ENCODE assay signal across 8 cellular contexts in the genomic region with DNA sequence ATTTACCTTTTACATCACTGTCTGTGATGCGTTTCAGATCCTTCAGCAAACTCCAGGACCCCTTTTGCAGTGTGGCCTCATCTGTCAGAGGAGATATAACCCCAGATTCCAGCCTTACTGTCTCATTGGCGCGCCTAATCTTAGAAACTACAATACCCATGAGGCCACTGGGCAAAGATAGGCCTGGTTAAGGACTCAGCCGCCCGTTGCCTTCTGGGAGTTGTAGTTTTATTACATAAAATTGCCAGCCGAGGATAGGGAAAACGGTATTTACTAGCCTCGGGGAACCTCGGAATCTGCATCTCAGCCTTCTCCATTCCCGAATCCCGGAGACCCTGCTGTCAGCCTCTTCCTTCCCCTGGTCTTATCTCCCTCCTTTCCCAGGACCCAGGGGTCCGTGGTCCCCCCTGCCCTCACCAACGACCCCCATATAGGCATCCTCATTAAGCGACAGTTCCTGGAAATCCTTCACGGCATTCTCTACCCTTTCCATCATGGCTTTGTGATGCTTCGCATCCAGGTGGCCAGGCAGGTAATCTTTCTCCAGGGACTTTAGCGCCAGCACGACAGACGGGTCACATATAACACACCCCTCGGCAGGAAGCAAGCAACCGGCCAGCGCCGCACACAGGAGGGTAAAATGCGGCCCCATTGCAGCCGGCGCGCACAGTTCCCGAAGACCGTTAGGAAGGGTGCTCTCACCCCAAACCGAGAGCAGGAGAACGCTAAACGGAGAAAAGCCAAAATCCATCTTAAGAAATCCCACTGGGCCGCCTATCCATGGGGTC. TPM values are rescaled to one million over a fixed set of nuclear protein-coding genes. Genes with fewer than 3 reads are reported as not detected.
DNase-seq lines count a peak whose midpoint lies in the region; ATAC-seq, FAIRE-seq and TF ChIP-seq lines count a peak whose summit lies in the region.

No MANE protein-coding gene starts in this region.

- H3K9ac ChIP-seq in DND-41 (ENCODE audit: low read depth, low read length) (peak overlapping the region; percentile 33), GM12878 (ENCODE audit: control insufficient read depth, insufficient read depth, low read length) (no peak overlapping the region)

- POLR2A ChIA-PET in GM12878 (lab: Charles Lee): no interaction called here

- FAIRE-seq in GM12878 (lab: Jason Lieb, UNC): peak; percentile 31

- no peak for TF ChIP-seq RAD21 in GM12878 (IDR thresholded peaks at IDR 0.05; ENCODE audit: insufficient read depth, low read depth, low read length)

- in situ Hi-C loops in GM12878 (cut with MboI): no loop called here

- peak; percentile 91 for ATAC-seq in DND-41 (ENCODE audit: insufficient read depth, low read depth)
- peak; percentile 83 for ATAC-seq in GM12878
- peak; percentile 72 to 78 for ATAC-seq in stimulated activated naive B cell treated with anti-CD40 and anti-IgM and Interleukin-4, amounts not matched to agents 10 μg/mL and 1 μg/mL and 100 μg/mL, for 72 hours (replicated peaks)
- ATAC-seq in GM21390 (IDR thresholded peaks at IDR 0.05; ENCODE audit: unreplicated experiment): no peak
- no peak for ATAC-seq in HG03432 (IDR thresholded peaks at IDR 0.05; ENCODE audit: unreplicated experiment)

- H3K36me3 Mint-ChIP-seq in stimulated activated naive B cell treated with anti-CD40 and anti-IgM and Interleukin-4, amounts not matched to agents 10 μg/mL and 1 μg/mL and 100 μg/mL, for 72 hours: peaks cover 4 to 5% of the 10 kb centered on the region in 2 donors

- SMC1A ChIA-PET in GM12878 (lab: Charles Lee; ENCODE audit: uncharacterized antibody, unreplicated experiment): interaction anchor here (0.7 to 1.4 kb wide), 2 partner anchors 22 to 25 kb away, joined by 3 to 4 read pairs; no protein-coding TSS in a partner anchor

- no peak overlapping the region for H3K27ac Mint-ChIP-seq in stimulated activated naive B cell treated with anti-CD40 and anti-IgM and Interleukin-4, amounts not matched to agents 10 μg/mL and 1 μg/mL and 100 μg/mL, for 72 hours

- no peak overlapping the region for H3K4me3 Mint-ChIP-seq in stimulated activated naive B cell treated with anti-CD40 and anti-IgM and Interleukin-4, amounts not matched to agents 10 μg/mL and 1 μg/mL and 100 μg/mL, for 72 hours

- H2AFZ ChIP-seq in DND-41 (ENCODE audit: low read depth, low read length) (peak overlapping the region; percentile 84), GM12878 (ENCODE audit: control insufficient read depth, low read depth, low read length) (no peak overlapping the region)

- H3K27me3 Mint-ChIP-seq in stimulated activated naive B cell treated with anti-CD40 and anti-IgM and Interleukin-4, amounts not matched to agents 10 μg/mL and 1 μg/mL and 100 μg/mL, for 72 hours: peaks cover 40 to 51% of the 10 kb centered on the region in 2 donors

- H3K9me3 Mint-ChIP-seq in stimulated activated naive B cell treated with anti-CD40 and anti-IgM and Interleukin-4, amounts not matched to agents 10 μg/mL and 1 μg/mL and 100 μg/mL, for 72 hours: peaks cover 4 to 5% of the 10 kb centered on the region in 2 donors

- no peak for TF ChIP-seq EP300 in GM12878 (IDR thresholded peaks at IDR 0.05; ENCODE audit: borderline replicate concordance in 1 of 2, control insufficient read depth in 1 of 2, low read depth in 2 of 2, low read length in 2 of 2)

- H3K9me3 ChIP-seq in DND-41 (ENCODE audit: insufficient read depth, low read length, severe bottlenecking) (no peaks in the 10 kb centered on the region), GM12878 (replicated peaks; ENCODE audit: control insufficient read depth, insufficient read depth, low read length) (peaks cover 2% of the 10 kb centered on the region; the same call in 1 of the 3 replicates)

- H4K20me1 ChIP-seq in DND-41 (ENCODE audit: insufficient read depth, low read length) (no peaks in the 10 kb centered on the region), GM12878 (ENCODE audit: control insufficient read depth, insufficient read depth) (no peaks in the 10 kb centered on the region)

- H3K4me3 ChIP-seq in DND-41 (ENCODE audit: low read depth in 1 of 2, low read length in 2 of 2): peak overlapping the region in 1 of 2 experiments; percentile 51; a peak in 3 of 4 replicates
- no peak overlapping the region for H3K4me3 ChIP-seq in GM12878

- WGBS in GM12878 (ENCODE audit: insufficient coverage, insufficient replicate concordance, low lambda C conversion rate, missing lambda C conversion rate): 53% methylated on average over 33 of the region's 33 CpGs

- no peak for TF ChIP-seq CTCF in DND-41 (IDR thresholded peaks at IDR 0.05; ENCODE audit: borderline replicate concordance, extremely low read depth, low read length, poor library complexity, severe bottlenecking)
- TF ChIP-seq CTCF in GM12878 (IDR thresholded peaks at IDR 0.05 in 2 of 3, conservative IDR thresholded peaks at IDR 0.05 in 1 of 3; ENCODE audit: control insufficient read depth in 2 of 3, extremely low read depth in 1 of 3, insufficient read depth in 1 of 3, low read depth in 3 of 3, low read length in 3 of 3): no peak

- H3K79me2 ChIP-seq in DND-41 (ENCODE audit: insufficient read depth, low read length) (no peaks in the 10 kb centered on the region), GM12878 (ENCODE audit: control insufficient read depth, insufficient read depth, low read length) (no peaks in the 10 kb centered on the region)

- intact Hi-C loops in GM12878 (cut with micrococcal nuclease; ENCODE audit: unreplicated experiment): no loop called here

- H3K36me3 ChIP-seq in DND-41 (ENCODE audit: insufficient read depth, low read length): no peaks in the 10 kb centered on the region
- H3K36me3 ChIP-seq in GM12878 (ENCODE audit: control insufficient read depth in 2 of 2, insufficient read depth in 2 of 2, low read length in 1 of 2): no peaks in the 10 kb centered on the region

- peaks cover 13 to 16% of the 10 kb centered on the region in 2 donors for H3K4me1 Mint-ChIP-seq in stimulated activated naive B cell treated with anti-CD40 and anti-IgM and Interleukin-4, amounts not matched to agents 10 μg/mL and 1 μg/mL and 100 μg/mL, for 72 hours

- DNase-seq in DND-41 (peak; percentile 70), LoVo (ENCODE audit: low spot score) (peak; percentile 53), SKM-1 (lab: John Stamatoyannopoulos, UW; ENCODE audit: unreplicated experiment) (peak; percentile 7), GM12878 (ENCODE audit: low read depth, low spot score) (no peak), kidney glomerular epithelial cell (lab: John Stamatoyannopoulos, UW) (peak; percentile 27)
- DNase-seq in stimulated activated naive B cell treated with anti-CD40 and anti-IgM and Interleukin-4, amounts not matched to agents 10 μg/mL and 1 μg/mL and 100 μg/mL, for 72 hours: no peak

- H3K4me1 ChIP-seq in DND-41 (ENCODE audit: insufficient read depth, low read length) (peaks cover 11% of the 10 kb centered on the region; the same call in 1 of the 2 replicates), GM12878 (ENCODE audit: control insufficient read depth, insufficient read depth, low read length) (no peaks in the 10 kb centered on the region)

- TF ChIP-seq POLR2A in GM12878 (IDR thresholded peaks at IDR 0.05; ENCODE audit: low read depth, low read length): no peak

- RAD21 ChIA-PET in GM12878 (lab: Charles Lee; ENCODE audit: unreplicated experiment): no interaction called here

- CTCF ChIA-PET in GM12878 (lab: Yijun Ruan, JAX): interaction anchor here (0.7 kb wide), 1 partner anchor 50 kb away, joined by 3 read pairs; no protein-coding TSS in a partner anchor

- no peaks in the 10 kb centered on the region for H3K27me3 ChIP-seq in DND-41 (ENCODE audit: insufficient read depth, low read length, poor library complexity)
- peaks cover 0 to 2% of the 10 kb centered on the region in 2 experiments; a peak in 3 of 4 replicates for H3K27me3 ChIP-seq in GM12878 (replicated peaks in 1 of 2; ENCODE audit: control insufficient read depth in 2 of 2, insufficient read depth in 2 of 2, low read length in 1 of 2)

- H3K4me2 ChIP-seq in DND-41 (ENCODE audit: insufficient read depth, low read length) (peak overlapping the region; percentile 58), GM12878 (ENCODE audit: control insufficient read depth, insufficient read depth) (no peak overlapping the region)

- no TSS peak for BruUV-seq in GM12878 (replicated peaks; lab: Mats Ljungman, UMichigan)

- H3K27ac ChIP-seq in DND-41 (ENCODE audit: low read length): peak overlapping the region; percentile 54
- no peak overlapping the region for H3K27ac ChIP-seq in GM12878 (ENCODE audit: control insufficient read depth, insufficient read depth)

RNA-seq across cellular contexts. Expression of gene IZUMO1, which starts 1.3 kb away (rescaled TPM):
- not detected in 2 replicates for total RNA-seq in GM12878 (2013; cell fraction: nucleolus; rRNA removed)
- total RNA-seq in GM12878 (2014; rRNA removed): not detected in 2 replicates
- total RNA-seq in GM12878 (2014; rRNA removed; fragmentation: Illumina TruSeq; extraction: Trizol): not detected in 2 replicates
- total RNA-seq in GM12878 (2021): not detected in 2 replicates
- not detected for polyA plus RNA-seq in GM12878 (2011; ENCODE audit: low read depth)
- not detected in 2 replicates for polyA plus RNA-seq in GM12878 (2011; rRNA removed)
- not detected in 2 replicates for polyA plus RNA-seq in GM12878 (2011; cell fraction: cytosol; rRNA removed)
- not detected in 2 replicates for polyA plus RNA-seq in GM12878 (2011; cell fraction: nucleus; rRNA removed)
- polyA plus RNA-seq in GM12878 (2012): not detected in 2 replicates
- not detected in 2 replicates for polyA plus RNA-seq in GM12878 (2014; fragmentation: Illumina TruSeq; extraction: Trizol)
- not detected for polyA plus RNA-seq in GM12878 (2014; fragmentation: Nextera tagmentation; extraction: Ambion mirVana)
- not detected in 2 replicates for polyA plus RNA-seq in GM12878 (2014; rRNA removed)
- polyA plus RNA-seq in GM12878 (2016; fragmentation: Nextera tagmentation; extraction: Ambion mirVana): not detected
- not detected in 2 replicates for polyA minus RNA-seq in GM12878 (2011; rRNA and poly(A)+ RNA removed)
- not detected in 2 replicates for polyA minus RNA-seq in GM12878 (2011; cell fraction: cytosol; rRNA and poly(A)+ RNA removed)
- polyA minus RNA-seq in GM12878 (2011; cell fraction: nucleus; rRNA and poly(A)+ RNA removed): not detected in 2 replicates

RNA-seq across cellular contexts. Expression of gene RASIP1, which starts 5.0 kb away (rescaled TPM):
- total RNA-seq in GM12878 (2013; cell fraction: nucleolus; rRNA removed): not detected in 2 replicates
- not detected in 2 replicates for total RNA-seq in GM12878 (2014; rRNA removed)
- not detected in 2 replicates for total RNA-seq in GM12878 (2014; rRNA removed; fragmentation: Illumina TruSeq; extraction: Trizol)
- total RNA-seq in GM12878 (2021): 0.08 and 0.19 TPM in 2 replicates
- not detected for polyA plus RNA-seq in GM12878 (2011; ENCODE audit: low read depth)
- polyA plus RNA-seq in GM12878 (2011; rRNA removed): not detected in 2 replicates
- 0.03 TPM in 2 replicates for polyA plus RNA-seq in GM12878 (2011; cell fraction: cytosol; rRNA removed)
- not detected in 2 replicates for polyA plus RNA-seq in GM12878 (2011; cell fraction: nucleus; rRNA removed)
- 0.09 and 0.22 TPM in 2 replicates for polyA plus RNA-seq in GM12878 (2012)
- polyA plus RNA-seq in GM12878 (2014; fragmentation: Illumina TruSeq; extraction: Trizol): not detected in 2 replicates
- polyA plus RNA-seq in GM12878 (2014; fragmentation: Nextera tagmentation; extraction: Ambion mirVana): not detected
- 0.19 TPM in 1 of 2 replicates, not detected in the other for polyA plus RNA-seq in GM12878 (2014; rRNA removed)
- not detected for polyA plus RNA-seq in GM12878 (2016; fragmentation: Nextera tagmentation; extraction: Ambion mirVana)
- polyA minus RNA-seq in GM12878 (2011; rRNA and poly(A)+ RNA removed): not detected in 2 replicates
- 0.40 and 0.62 TPM in 2 replicates for polyA minus RNA-seq in GM12878 (2011; cell fraction: cytosol; rRNA and poly(A)+ RNA removed)
- 0.29 TPM in 1 of 2 replicates, not detected in the other for polyA minus RNA-seq in GM12878 (2011; cell fraction: nucleus; rRNA and poly(A)+ RNA removed)

RNA-seq across cellular contexts. Expression of gene FUT1, which starts 7.0 kb away (rescaled TPM):
- not detected in 2 replicates for total RNA-seq in GM12878 (2013; cell fraction: nucleolus; rRNA removed)
- not detected in 2 replicates for total RNA-seq in GM12878 (2014; rRNA removed)
- not detected in 2 replicates for total RNA-seq in GM12878 (2014; rRNA removed; fragmentation: Illumina TruSeq; extraction: Trizol)
- total RNA-seq in GM12878 (2021): not detected in 2 replicates
- not detected for polyA plus RNA-seq in GM12878 (2011; ENCODE audit: low read depth)
- polyA plus RNA-seq in GM12878 (2011; rRNA removed): 0.01 TPM in 1 of 2 replicates, not detected in the other
- polyA plus RNA-seq in GM12878 (2011; cell fraction: cytosol; rRNA removed): 0.01 and 0.03 TPM in 2 replicates
- polyA plus RNA-seq in GM12878 (2011; cell fraction: nucleus; rRNA removed): 0.03 TPM in 2 replicates
- polyA plus RNA-seq in GM12878 (2012): 0.04 TPM in 1 of 2 replicates, not detected in the other
- not detected in 2 replicates for polyA plus RNA-seq in GM12878 (2014; fragmentation: Illumina TruSeq; extraction: Trizol)
- not detected for polyA plus RNA-seq in GM12878 (2014; fragmentation: Nextera tagmentation; extraction: Ambion mirVana)
- polyA plus RNA-seq in GM12878 (2014; rRNA removed): not detected in 2 replicates
- polyA plus RNA-seq in GM12878 (2016; fragmentation: Nextera tagmentation; extraction: Ambion mirVana): not detected
- polyA minus RNA-seq in GM12878 (2011; rRNA and poly(A)+ RNA removed): not detected in 2 replicates
- 0.21 TPM in 1 of 2 replicates, not detected in the other for polyA minus RNA-seq in GM12878 (2011; cell fraction: cytosol; rRNA and poly(A)+ RNA removed)
- not detected in 2 replicates for polyA minus RNA-seq in GM12878 (2011; cell fraction: nucleus; rRNA and poly(A)+ RNA removed)

RNA-seq across cellular contexts. Expression of gene FGF21, which starts 9.9 kb away (rescaled TPM):
- not detected in 2 replicates for total RNA-seq in GM12878 (2013; cell fraction: nucleolus; rRNA removed)
- total RNA-seq in GM12878 (2014; rRNA removed) (not detected in 2 replicates), GM12878 (2014; rRNA removed; fragmentation: Illumina TruSeq; extraction: Trizol) (not detected in 2 replicates), GM12878 (2021) (not detected in 2 replicates)
- polyA plus RNA-seq in GM12878 (2011; ENCODE audit: low read depth): not detected
- polyA plus RNA-seq in GM12878 (2011; rRNA removed) (not detected in 2 replicates), GM12878 (2014; fragmentation: Illumina TruSeq; extraction: Trizol) (not detected in 2 replicates), GM12878 (2014; fragmentation: Nextera tagmentation; extraction: Ambion mirVana) (not detected), GM12878 (2014; rRNA removed) (not detected in 2 replicates), GM12878 (2016; fragmentation: Nextera tagmentation; extraction: Ambion mirVana) (not detected)
- not detected in 2 replicates for polyA plus RNA-seq in GM12878 (2011; cell fraction: cytosol; rRNA removed)
- not detected in 2 replicates for polyA plus RNA-seq in GM12878 (2011; cell fraction: nucleus; rRNA removed)
- polyA plus RNA-seq in GM12878 (2012): not detected in 2 replicates
- polyA minus RNA-seq in GM12878 (2011; rRNA and poly(A)+ RNA removed): not detected in 2 replicates
- not detected in 2 replicates for polyA minus RNA-seq in GM12878 (2011; cell fraction: cytosol; rRNA and poly(A)+ RNA removed)
- polyA minus RNA-seq in GM12878 (2011; cell fraction: nucleus; rRNA and poly(A)+ RNA removed): not detected in 2 replicates

RNA-seq across cellular contexts. Expression of gene MAMSTR, which starts 25.9 kb away (rescaled TPM):
- 1.4 and 1.8 TPM in 2 replicates for total RNA-seq in GM12878 (2013; cell fraction: nucleolus; rRNA removed)
- total RNA-seq in GM12878 (2014; rRNA removed): 0.11 and 0.73 TPM in 2 replicates
- 0.13 and 0.18 TPM in 2 replicates for total RNA-seq in GM12878 (2014; rRNA removed; fragmentation: Illumina TruSeq; extraction: Trizol)
- total RNA-seq in GM12878 (2021): 0.32 and 0.33 TPM in 2 replicates
- 0.13 TPM for polyA plus RNA-seq in GM12878 (2011; ENCODE audit: low read depth)
- 0.13 and 0.24 TPM in 2 replicates for polyA plus RNA-seq in GM12878 (2011; rRNA removed)
- polyA plus RNA-seq in GM12878 (2011; cell fraction: cytosol; rRNA removed): 0.18 and 0.19 TPM in 2 replicates
- polyA plus RNA-seq in GM12878 (2011; cell fraction: nucleus; rRNA removed): 0.26 and 0.37 TPM in 2 replicates
- polyA plus RNA-seq in GM12878 (2012): 0.32 and 0.41 TPM in 2 replicates
- 0.22 TPM in 1 of 2 replicates, not detected in the other for polyA plus RNA-seq in GM12878 (2014; fragmentation: Illumina TruSeq; extraction: Trizol)
- under 1 TPM in 1 of 2 experiments, not detected in 1; 0.04 TPM for polyA plus RNA-seq in GM12878 (2014; fragmentation: Nextera tagmentation; extraction: Ambion mirVana)
- 0.31 and 0.49 TPM in 2 replicates for polyA plus RNA-seq in GM12878 (2014; rRNA removed)
- polyA plus RNA-seq in GM12878 (2016; fragmentation: Nextera tagmentation; extraction: Ambion mirVana): under 1 TPM; 0.48 to 0.57 TPM
- polyA minus RNA-seq in GM12878 (2011; rRNA and poly(A)+ RNA removed): 0.15 and 0.62 TPM in 2 replicates
- polyA minus RNA-seq in GM12878 (2011; cell fraction: cytosol; rRNA and poly(A)+ RNA removed): not detected in 2 replicates
- polyA minus RNA-seq in GM12878 (2011; cell fraction: nucleus; rRNA and poly(A)+ RNA removed): 0.36 and 0.77 TPM in 2 replicates

Comparison
In these comparisons a context has a peak if more than half of its experiments do, and no peak if none do; other contexts are left out.
1. ATAC-seq: peak in DND-41 (single experiment), GM12878 (single experiment) and stimulated activated naive B cell treated with anti-CD40 and anti-IgM and Interleukin-4, amounts not matched to agents 10 μg/mL and 1 μg/mL and 100 μg/mL, for 72 hours (2 of 2); none in GM21390 (single experiment) and HG03432 (single experiment).
2. DNase-seq: peak in DND-41 (single experiment), LoVo (single experiment), SKM-1 (single experiment) and kidney glomerular epithelial cell (single experiment); none in GM12878 (single experiment) and stimulated activated naive B cell treated with anti-CD40 and anti-IgM and Interleukin-4, amounts not matched to agents 10 μg/mL and 1 μg/mL and 100 μg/mL, for 72 hours (single experiment).